In genomic region chr15:42011074-42011473, GRCh38 we compare ENCODE assay signal across 1 cellular context.
TF ChIP-seq lines count a peak whose summit lies in the region.

No MANE protein-coding gene starts in this region.

TF ChIP-seq in HCT116, 20 proteins besides CTCF, POLR2A, EP300 and RAD21 (continued from another document):
- no peak for TF ChIP-seq ZBTB33 (IDR thresholded peaks at IDR 0.05; ENCODE audit: extremely low read depth, insufficient replicate concordance, low read length)
- no peak for TF ChIP-seq ELF1 (IDR thresholded peaks at IDR 0.05; ENCODE audit: borderline replicate concordance, low read depth)
- no peak for TF ChIP-seq YY1 (IDR thresholded peaks at IDR 0.05; ENCODE audit: extremely low read depth, insufficient replicate concordance, low read depth, low read length)
- TF ChIP-seq SRF (IDR thresholded peaks at IDR 0.05; ENCODE audit: low read depth) = no peak
- no peak for TF ChIP-seq EZH2 (IDR thresholded peaks at IDR 0.05)
- TF ChIP-seq FOSL1 (IDR thresholded peaks at IDR 0.05; ENCODE audit: low read depth) = no peak
- TF ChIP-seq, protein P1, sequence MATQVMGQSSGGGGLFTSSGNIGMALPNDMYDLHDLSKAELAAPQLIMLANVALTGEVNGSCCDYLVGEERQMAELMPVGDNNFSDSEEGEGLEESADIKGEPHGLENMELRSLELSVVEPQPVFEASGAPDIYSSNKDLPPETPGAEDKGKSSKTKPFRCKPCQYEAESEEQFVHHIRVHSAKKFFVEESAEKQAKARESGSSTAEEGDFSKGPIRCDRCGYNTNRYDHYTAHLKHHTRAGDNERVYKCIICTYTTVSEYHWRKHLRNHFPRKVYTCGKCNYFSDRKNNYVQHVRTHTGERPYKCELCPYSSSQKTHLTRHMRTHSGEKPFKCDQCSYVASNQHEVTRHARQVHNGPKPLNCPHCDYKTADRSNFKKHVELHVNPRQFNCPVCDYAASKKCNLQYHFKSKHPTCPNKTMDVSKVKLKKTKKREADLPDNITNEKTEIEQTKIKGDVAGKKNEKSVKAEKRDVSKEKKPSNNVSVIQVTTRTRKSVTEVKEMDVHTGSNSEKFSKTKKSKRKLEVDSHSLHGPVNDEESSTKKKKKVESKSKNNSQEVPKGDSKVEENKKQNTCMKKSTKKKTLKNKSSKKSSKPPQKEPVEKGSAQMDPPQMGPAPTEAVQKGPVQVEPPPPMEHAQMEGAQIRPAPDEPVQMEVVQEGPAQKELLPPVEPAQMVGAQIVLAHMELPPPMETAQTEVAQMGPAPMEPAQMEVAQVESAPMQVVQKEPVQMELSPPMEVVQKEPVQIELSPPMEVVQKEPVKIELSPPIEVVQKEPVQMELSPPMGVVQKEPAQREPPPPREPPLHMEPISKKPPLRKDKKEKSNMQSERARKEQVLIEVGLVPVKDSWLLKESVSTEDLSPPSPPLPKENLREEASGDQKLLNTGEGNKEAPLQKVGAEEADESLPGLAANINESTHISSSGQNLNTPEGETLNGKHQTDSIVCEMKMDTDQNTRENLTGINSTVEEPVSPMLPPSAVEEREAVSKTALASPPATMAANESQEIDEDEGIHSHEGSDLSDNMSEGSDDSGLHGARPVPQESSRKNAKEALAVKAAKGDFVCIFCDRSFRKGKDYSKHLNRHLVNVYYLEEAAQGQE (IDR thresholded peaks at IDR 0.05; ENCODE audit: low read depth) = no peak
- TF ChIP-seq EGR1 (IDR thresholded peaks at IDR 0.05; ENCODE audit: low read depth) = no peak
- no peak for TF ChIP-seq TCF7L2 (IDR thresholded peaks at IDR 0.05; ENCODE audit: borderline replicate concordance, extremely low read depth, insufficient read depth, insufficient read length)
- no peak for TF ChIP-seq CEBPB (IDR thresholded peaks at IDR 0.05; ENCODE audit: low read depth)
- TF ChIP-seq SIN3A (IDR thresholded peaks at IDR 0.05; ENCODE audit: low read depth) = no peak
